ENCODE assay signal across 22 cellular contexts in the genomic region with DNA sequence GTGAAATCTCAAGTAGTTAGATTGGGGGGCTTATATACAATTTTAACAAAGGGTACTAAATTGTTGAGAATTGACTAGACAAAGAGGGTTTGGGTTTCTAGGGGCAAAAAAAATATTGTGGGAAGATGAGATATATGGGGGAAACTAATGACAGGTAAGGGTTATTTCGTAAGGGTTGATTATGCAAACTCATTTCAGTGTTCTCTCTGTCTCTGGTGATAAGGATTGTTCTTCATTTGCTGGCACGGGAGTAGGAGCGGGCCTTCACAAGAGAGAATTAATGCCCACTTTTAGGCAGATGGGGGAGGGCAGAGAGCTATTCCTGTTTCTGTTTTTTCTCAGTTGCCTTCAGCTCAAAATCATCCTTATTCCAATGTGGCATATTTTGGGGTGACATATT.
"Had no signal": no experiment of that assay in that cellular context is flagged by ENCODE, and none has a peak within 500 bp of the region (broad histone marks: within the 10 kb centered on the region; RNA-seq: fewer than 3 reads in every experiment).

No MANE protein-coding gene starts in this region.

- H3K4me3 ChIP-seq: colonic mucosa, gastroesophageal sphincter, mucosa of descending colon, right atrium auricular region, sigmoid colon, skin epidermis, testis, tibial nerve, upper lobe of right lung had no signal

- H3K27ac ChIP-seq: colonic mucosa, gastroesophageal sphincter, neutrophil, right atrium auricular region, sigmoid colon, skin epidermis, testis, tibial nerve, upper lobe of right lung had no signal

- H3K27me3 ChIP-seq: colonic mucosa, gastroesophageal sphincter, neutrophil, right atrium auricular region, sigmoid colon, testis, tibial nerve, upper lobe of right lung had no signal

- H3K36me3 ChIP-seq: colonic mucosa, gastroesophageal sphincter, neutrophil, right atrium auricular region, sigmoid colon, tibial nerve, upper lobe of right lung had no signal

- DNase-seq: colonic mucosa; dermis blood vessel endothelial cell; effector CD4-positive, alpha-beta T cell; endodermal cell; glutamatergic neuron; islet precursor cell; mucosa of descending colon; naive thymus-derived CD8-positive, alpha-beta T cell; sigmoid colon; stimulated activated CD4-positive, alpha-beta T cell treated with anti-CD3 and anti-CD28 coated beads, Interleukin-2, amount 100 ng/mL, for 24 hours; stimulated activated CD4-positive, alpha-beta T cell treated with anti-CD3 and anti-CD28 coated beads, Interleukin-4, amount 100 ng/mL, for 4 hours; stimulated activated naive B cell treated with anti-CD40 and anti-IgM and Interleukin-4, amounts not matched to agents 10 μg/mL and 1 μg/mL and 100 μg/mL, for 72 hours; stimulated activated naive CD8-positive, alpha-beta T cell treated with anti-CD3 and anti-CD28 coated beads, Interleukin-15, amount 100 ng/mL, for 72 hours; testis; upper lobe of right lung had no signal

- H3K9me3 ChIP-seq: colonic mucosa, gastroesophageal sphincter, mucosa of descending colon, neutrophil, right atrium auricular region, sigmoid colon, testis, tibial nerve, upper lobe of right lung had no signal

- H3K4me1 ChIP-seq: colonic mucosa, gastroesophageal sphincter, right atrium auricular region, sigmoid colon, testis, tibial nerve, upper lobe of right lung had no signal

- ATAC-seq: esophagus mucosa; gastroesophageal sphincter; left lobe of liver; mucosa of descending colon; naive thymus-derived CD8-positive, alpha-beta T cell; stimulated activated naive B cell treated with anti-CD40 and anti-IgM and Interleukin-4, amounts not matched to agents 10 μg/mL and 1 μg/mL and 100 μg/mL, for 72 hours; stimulated activated naive CD8-positive, alpha-beta T cell treated with anti-CD3 and anti-CD28 coated beads, Interleukin-15, amount 100 ng/mL, for 72 hours had no signal
